Comparison of ENCODE assay signal across 12 cellular contexts in genomic region chr18:7950380-7951143, GRCh38.
DNase-seq lines count a peak whose midpoint lies in the region; ATAC-seq, FAIRE-seq and TF ChIP-seq lines count a peak whose summit lies in the region.
"Had no signal": no experiment of that assay in that cellular context is flagged by ENCODE, and none has a peak within 500 bp of the region (broad histone marks: within the 10 kb centered on the region; RNA-seq: fewer than 3 reads in every experiment).

No MANE protein-coding gene starts in this region.

- H3K9me3 ChIP-seq in A549 (no peaks in the 10 kb centered on the region), GM23248 (ENCODE audit: low read depth) (no peaks in the 10 kb centered on the region), vagina (no peaks in the 10 kb centered on the region)
- H3K9me3 ChIP-seq: HAP-1, upper lobe of left lung had no signal

- in situ Hi-C loops in GM23248 (cut with MboI): no loop called here

- no peaks in the 10 kb centered on the region for H3K9me2 ChIP-seq in GM23248 (ENCODE audit: insufficient read depth)

- H3K4me3 ChIP-seq in A549 (no peak overlapping the region), GM23248 (no peak overlapping the region), vagina (no peak overlapping the region)
- H3K4me3 ChIP-seq: HAP-1, upper lobe of left lung had no signal

- H3K4me1 Mint-ChIP-seq in activated CD4-positive, alpha-beta memory T cell treated with anti-CD3 and anti-CD28 coated beads, Interleukin-2, amount 10 ng/mL, durations not matched to agents 7 days and 5 days: peaks cover 31% of the 10 kb centered on the region

- H3K27me3 ChIP-seq in GM23248 (replicated peaks; ENCODE audit: insufficient read depth) (no peaks in the 10 kb centered on the region), vagina (no peaks in the 10 kb centered on the region)
- H3K27me3 ChIP-seq: upper lobe of left lung had no signal

- H3K4me1 ChIP-seq in A549: peaks cover 73% of the 10 kb centered on the region
- peaks cover 32% of the 10 kb centered on the region for H3K4me1 ChIP-seq in GM23248 (ENCODE audit: insufficient read depth)
- H3K4me1 ChIP-seq in vagina: peaks cover 13% of the 10 kb centered on the region
- H3K4me1 ChIP-seq: HAP-1 had no signal

- no peaks in the 10 kb centered on the region for H3K79me2 ChIP-seq in GM23248 (ENCODE audit: insufficient read depth)

- 8% methylated on average over 6 of the region's 6 CpGs for WGBS in A549 (ENCODE audit: missing lambda C conversion rate)
- WGBS in GM23248 (ENCODE audit: low coverage in 1 of 2, low lambda C conversion rate in 2 of 2, missing lambda C conversion rate in 2 of 2), 2 experiments: 68 to 73% methylated on average over 6 of the region's 6 CpGs

- POLR2A ChIA-PET in A549 (lab: Yijun Ruan, JAX): no interaction called here
- POLR2A ChIA-PET in activated CD4-positive, alpha-beta memory T cell treated with anti-CD3 and anti-CD28 coated beads, Interleukin-2, amount 10 ng/mL, durations not matched to agents 7 days and 5 days (lab: Charles Lee): no interaction called here

- H3K27ac Mint-ChIP-seq in activated CD4-positive, alpha-beta memory T cell treated with anti-CD3 and anti-CD28 coated beads, Interleukin-2, amount 10 ng/mL, durations not matched to agents 7 days and 5 days: peak overlapping the region; percentile 52

- peak; percentile 82 to 93 for ATAC-seq in A549
- no peak for ATAC-seq in HG02759 (IDR thresholded peaks at IDR 0.05; ENCODE audit: unreplicated experiment)
- no peak for ATAC-seq in GM18505 (IDR thresholded peaks at IDR 0.05; ENCODE audit: unreplicated experiment)

- H3K27ac ChIP-seq in A549 (peak overlapping the region; percentile 81 to 95), GM23248 (peak overlapping the region; percentile 49), vagina (no peak overlapping the region)
- H3K27ac ChIP-seq: upper lobe of left lung had no signal

- no peaks in the 10 kb centered on the region for H3K27me3 Mint-ChIP-seq in activated CD4-positive, alpha-beta memory T cell treated with anti-CD3 and anti-CD28 coated beads, Interleukin-2, amount 10 ng/mL, durations not matched to agents 7 days and 5 days

- no peak for TF ChIP-seq EP300 in A549 (IDR thresholded peaks at IDR 0.05)

- TF ChIP-seq POLR2A in A549 (IDR thresholded peaks at IDR 0.05; ENCODE audit: low read length) (no peak), vagina (IDR thresholded peaks at IDR 0.05) (no peak), GM18505 (IDR thresholded peaks at IDR 0.05; ENCODE audit: borderline replicate concordance, extremely low read depth, insufficient read depth, insufficient read length) (no peak)

- no peaks in the 10 kb centered on the region for H3K9me3 Mint-ChIP-seq in activated CD4-positive, alpha-beta memory T cell treated with anti-CD3 and anti-CD28 coated beads, Interleukin-2, amount 10 ng/mL, durations not matched to agents 7 days and 5 days

- no peaks in the 10 kb centered on the region for H3K36me3 ChIP-seq in GM23248 (ENCODE audit: low read depth)
- peaks cover 0 to 3% of the 10 kb centered on the region in 2 donors for H3K36me3 ChIP-seq in vagina
- H3K36me3 ChIP-seq: HAP-1 had no signal

- TF ChIP-seq CTCF in A549 (IDR thresholded peaks at IDR 0.05): no peak; the same call in 2 of the 3 replicates
- no peak for TF ChIP-seq CTCF in vagina (IDR thresholded peaks at IDR 0.05)

- no peaks in the 10 kb centered on the region for H3K36me3 Mint-ChIP-seq in activated CD4-positive, alpha-beta memory T cell treated with anti-CD3 and anti-CD28 coated beads, Interleukin-2, amount 10 ng/mL, durations not matched to agents 7 days and 5 days (ENCODE audit: low read depth)

- no peaks in the 10 kb centered on the region for H4K20me1 ChIP-seq in GM23248 (ENCODE audit: insufficient read depth)

- DNase-seq in A549 (ENCODE audit: low read depth in 1 of 2, low spot score in 1 of 2) (peak; percentile 66 to 85), GM23248 (peak; percentile 86), glomerular visceral epithelial cell (ENCODE audit: extremely low spot score) (peak; percentile 76), vagina (ENCODE audit: extremely low spot score in 2 of 2) (no peak)
- DNase-seq in activated CD4-positive, alpha-beta memory T cell treated with anti-CD3 and anti-CD28 coated beads, Interleukin-2, amount 10 ng/mL, durations not matched to agents 7 days and 5 days: no peak
- no peak for DNase-seq in activated CD8-positive, alpha-beta memory T cell treated with anti-CD3 and anti-CD28 coated beads for 24 hours
- DNase-seq: amniotic stem cell, NCI-H526 treated with DMSO at 0.1 percent for 48 hours, upper lobe of left lung had no signal

- intact Hi-C loops in vagina (cut with DNase I): no loop called here

- TF ChIP-seq RAD21 in A549 (conservative IDR thresholded peaks at IDR 0.05 in 1 of 2, IDR thresholded peaks at IDR 0.05 in 1 of 2): peak; percentile 25 to 50

- H2AFZ ChIP-seq in GM23248: no peak overlapping the region

- peaks cover 18% of the 10 kb centered on the region for H3F3A ChIP-seq in GM23248 (ENCODE audit: insufficient read depth)

- no peak overlapping the region for H3K4me3 Mint-ChIP-seq in activated CD4-positive, alpha-beta memory T cell treated with anti-CD3 and anti-CD28 coated beads, Interleukin-2, amount 10 ng/mL, durations not matched to agents 7 days and 5 days

- CTCF ChIA-PET in A549 (lab: Yijun Ruan, JAX): interaction anchor here (0.7 to 0.8 kb wide), 2 partner anchors 25 to 440 kb away, joined by 3 to 4 read pairs; no protein-coding TSS in a partner anchor
- CTCF ChIA-PET in activated CD4-positive, alpha-beta memory T cell treated with anti-CD3 and anti-CD28 coated beads, Interleukin-2, amount 10 ng/mL, durations not matched to agents 7 days and 5 days (lab: Charles Lee): interaction anchor here (1.2 kb wide), 1 partner anchor 8 kb away, joined by 3 read pairs; no protein-coding TSS in a partner anchor

- H3K4me2 ChIP-seq in A549 (peak overlapping the region; percentile 70), GM23248 (ENCODE audit: unreplicated experiment) (no peak overlapping the region)

- no peak overlapping the region for H3K9ac ChIP-seq in GM23248

- no peak for FAIRE-seq in A549 (lab: Jason Lieb, UNC)

TF ChIP-seq in A549, 52 proteins besides CTCF, POLR2A, EP300 and RAD21:
- TF ChIP-seq MAFK (IDR thresholded peaks at IDR 0.05; ENCODE audit: partially characterized antibody) (peak; percentile 14), BHLHE40 (IDR thresholded peaks at IDR 0.05; ENCODE audit: low read depth, low read length) (no peak), JUN (IDR thresholded peaks at IDR 0.05) (peak; percentile 46 to 47; a peak in 1 of 5 replicates), FOSL2 (IDR thresholded peaks at IDR 0.05) (peak; percentile 61), FOSL2 (CRISPR knock-in tag; IDR thresholded peaks at IDR 0.05) (peak; percentile 79), PBX3 (IDR thresholded peaks at IDR 0.05) (no peak), SMC3 (IDR thresholded peaks at IDR 0.05) (peak; percentile 33; the same call in 2 of the 3 replicates), JUNB (IDR thresholded peaks at IDR 0.05) (peak; percentile 48)
TF ChIP-seq in A549: peak in this region for 5.

Comparison
In these comparisons a context has a peak if more than half of its experiments do, and no peak if none do; other contexts are left out.
1. ATAC-seq: peak in A549 (2 of 2); none in HG02759 (single experiment) and GM18505 (single experiment).
2. DNase-seq: peak in A549 (2 of 2), GM23248 (single experiment) and glomerular visceral epithelial cell (single experiment); none in activated CD4-positive, alpha-beta memory T cell treated with anti-CD3 and anti-CD28 coated beads, Interleukin-2, amount 10 ng/mL, durations not matched to agents 7 days and 5 days (single experiment), vagina (0 of 2) and activated CD8-positive, alpha-beta memory T cell treated with anti-CD3 and anti-CD28 coated beads for 24 hours (single experiment).